In genomic region chr7:30894866-30895408, GRCh38 we compare ENCODE assay signal across 16 cellular contexts. TPM values are rescaled to one million over a fixed set of nuclear protein-coding genes. Genes with fewer than 3 reads are reported as not detected.
DNase-seq lines count a peak whose midpoint lies in the region; ATAC-seq, FAIRE-seq and TF ChIP-seq lines count a peak whose summit lies in the region.
"Had no signal": no experiment of that assay in that cellular context is flagged by ENCODE, and none has a peak within 500 bp of the region (broad histone marks: within the 10 kb centered on the region; RNA-seq: fewer than 3 reads in every experiment).

No MANE protein-coding gene starts in this region.

- no peak overlapping the region for H3K9ac ChIP-seq in kidney (ENCODE audit: low read length in 2 of 2)

- TF ChIP-seq CTCF in foreskin keratinocyte (conservative IDR thresholded peaks at IDR 0.05) (peak; percentile 20), testis (IDR thresholded peaks at IDR 0.05) (no peak), kidney (IDR thresholded peaks at IDR 0.05; ENCODE audit: borderline replicate concordance, extremely low read depth, insufficient read depth) (no peak)

- peak; percentile 58 for ATAC-seq in SK-N-SH treated with all-trans-retinoic acid at 6 μM for 48 hours
- ATAC-seq in foreskin keratinocyte, result no peak

- H3K4me1 ChIP-seq in foreskin keratinocyte, result no peaks in the 10 kb centered on the region
- H3K4me1 ChIP-seq in testis, result peaks cover 47% of the 10 kb centered on the region
- H3K4me1 ChIP-seq in effector memory CD4-positive, alpha-beta T cell (ENCODE audit: control insufficient read depth, insufficient read depth, low read length, poor library complexity, severe bottlenecking), result no peaks in the 10 kb centered on the region
- H3K4me1 ChIP-seq in kidney (ENCODE audit: control insufficient read depth in 1 of 2, insufficient read depth in 1 of 2, low read depth in 1 of 2, low read length in 2 of 2), result peaks cover 51 to 54% of the 10 kb centered on the region in 2 donors

- DNase-seq in NCI-H2107 treated with DMSO at 0.1 percent for 48 hours (lab: John Stamatoyannopoulos, UW; ENCODE audit: unreplicated experiment), result peak; percentile 47
- DNase-seq in NCI-H2107 (lab: John Stamatoyannopoulos, UW), result no peak
- no peak for DNase-seq in foreskin keratinocyte
- peak; percentile 30 for DNase-seq in testis
- DNase-seq in effector memory CD4-positive, alpha-beta T cell, result no peak
- no peak for DNase-seq in kidney
- DNase-seq in NCI-H2227 treated with DMSO at 0.1 percent for 48 hours (lab: John Stamatoyannopoulos, UW), result no peak
- DNase-seq: ACHN; activated CD4-positive, alpha-beta T cell treated with anti-CD3 and anti-CD28 coated beads for 48 hours; activated effector memory CD4-positive, alpha-beta T cell treated with Interleukin-2 at 50 U/mL for 16 hours; EL; MG63; NCI-H510A treated with DMSO at 0.1 percent for 48 hours had no signal

- no peaks in the 10 kb centered on the region for H3K9me3 ChIP-seq in testis
- H3K9me3 ChIP-seq in effector memory CD4-positive, alpha-beta T cell (ENCODE audit: control insufficient read depth, low read length), result no peaks in the 10 kb centered on the region
- no peaks in the 10 kb centered on the region for H3K9me3 ChIP-seq in kidney (ENCODE audit: control insufficient read depth in 1 of 2, low read length in 2 of 2)
- H3K9me3 ChIP-seq: MG63, tibial nerve had no signal

- no peak for FAIRE-seq in kidney (lab: Jason Lieb, UNC)

- no peak overlapping the region for H3K4me3 ChIP-seq in testis
- no peak overlapping the region for H3K4me3 ChIP-seq in effector memory CD4-positive, alpha-beta T cell (ENCODE audit: insufficient read depth, low read depth, low read length, poor library complexity, severe bottlenecking)
- no peak overlapping the region for H3K4me3 ChIP-seq in kidney (ENCODE audit: low read length in 2 of 2)
- H3K4me3 ChIP-seq: MG63, tibial nerve had no signal

- no peak for TF ChIP-seq POLR2A in testis (IDR thresholded peaks at IDR 0.05)

- H3K36me3 ChIP-seq in testis (ENCODE audit: low read depth, missing control alignments) (no peaks in the 10 kb centered on the region), kidney (ENCODE audit: control insufficient read depth in 1 of 2, insufficient read depth in 2 of 2, low read length in 2 of 2) (peaks cover 2 to 3% of the 10 kb centered on the region in 2 donors)
- H3K36me3 ChIP-seq in effector memory CD4-positive, alpha-beta T cell (ENCODE audit: control insufficient read depth, insufficient read depth, low read length), result no peaks in the 10 kb centered on the region
- H3K36me3 ChIP-seq: MG63 had no signal

- H3K27me3 ChIP-seq in foreskin keratinocyte (peaks cover 43% of the 10 kb centered on the region), testis (no peaks in the 10 kb centered on the region)
- H3K27me3 ChIP-seq in effector memory CD4-positive, alpha-beta T cell (replicated peaks; ENCODE audit: control insufficient read depth, insufficient read depth, low read length, poor library complexity, severe bottlenecking), result no peaks in the 10 kb centered on the region
- H3K27me3 ChIP-seq: MG63, tibial nerve had no signal

- intact Hi-C loops in testis (cut with DNase I; ENCODE audit: low total_unique reads) (no loop called here), kidney (cut with DNase I) (no loop called here)

- H3K27ac ChIP-seq in foreskin keratinocyte (no peak overlapping the region), testis (no peak overlapping the region), kidney (ENCODE audit: low read depth in 2 of 2, low read length in 2 of 2) (no peak overlapping the region)
- H3K27ac ChIP-seq in effector memory CD4-positive, alpha-beta T cell (ENCODE audit: insufficient read depth, low read length, poor library complexity, severe bottlenecking), result no peak overlapping the region
- H3K27ac ChIP-seq: epithelial cell of prostate had no signal

- WGBS in testis, 2 donors, result 83 to 90% methylated on average over 4 to 13 of the region's 13 CpGs

TF ChIP-seq in SK-N-SH treated with all-trans-retinoic acid at 6 μM for 48 hours, 23 proteins besides CTCF, POLR2A, EP300 and RAD21:
- TF ChIP-seq GLIS3 (CRISPR knock-in tag; IDR thresholded peaks at IDR 0.05) (no peak), POU6F1 (CRISPR knock-in tag; IDR thresholded peaks at IDR 0.05; ENCODE audit: borderline replicate concordance, low read depth) (no peak), TOX (CRISPR knock-in tag; IDR thresholded peaks at IDR 0.05; ENCODE audit: borderline replicate concordance) (no peak), OSR1 (CRISPR knock-in tag; IDR thresholded peaks at IDR 0.05) (no peak)

RNA-seq across cellular contexts. Expression of gene AQP1, which starts 16.7 kb away (rescaled TPM):
- total RNA-seq in foreskin keratinocyte (not detected in 2 replicates), testis (10 to 100 TPM; 15.2 to 28.1 TPM), kidney (291 TPM)
- polyA plus RNA-seq in foreskin keratinocyte (0.02 and 0.09 TPM in 2 replicates), testis (ENCODE audit: insufficient read depth, low read depth, low replicate concordance) (55.8 TPM), kidney (ENCODE audit: insufficient read depth, low read depth, low replicate concordance) (617 TPM)

Comparison
In these comparisons a context has a peak if more than half of its experiments do, and no peak if none do; other contexts are left out.
1. DNase-seq: peak in NCI-H2107 treated with DMSO at 0.1 percent for 48 hours (single experiment) and testis (single experiment); none in NCI-H2107 (single experiment), foreskin keratinocyte (0 of 2), effector memory CD4-positive, alpha-beta T cell (0 of 3), kidney (single experiment) and NCI-H2227 treated with DMSO at 0.1 percent for 48 hours (single experiment).
2. RNA of gene AQP1, which starts 16.7 kb away (total RNA-seq): 291 TPM in kidney (single experiment) and 15.2 to 28.1 TPM in testis; not detected in foreskin keratinocyte; every median in the first group is over 10 times any median in the second.